In the genomic region with DNA sequence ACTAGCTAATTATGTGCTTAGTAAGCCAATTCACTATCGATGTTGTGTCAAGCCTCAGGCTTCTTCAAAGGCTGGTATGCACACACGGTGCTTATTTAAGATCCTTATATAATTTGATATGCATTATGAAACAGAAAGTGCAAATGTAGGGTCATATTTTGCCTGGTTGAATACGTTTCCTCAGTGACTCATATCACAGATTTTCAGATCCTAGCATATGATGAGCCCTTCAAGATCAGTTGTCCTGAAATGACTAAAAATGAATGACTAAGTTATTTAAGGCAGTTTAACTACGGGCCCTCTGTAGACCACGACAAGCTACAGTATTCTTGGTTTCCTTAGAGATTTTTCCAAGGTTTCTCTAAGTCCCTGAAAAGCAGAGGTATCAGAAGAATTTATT, we compare ENCODE assay signal across 9 cellular contexts.
DNase-seq lines count a peak whose midpoint lies in the region; ATAC-seq, FAIRE-seq and TF ChIP-seq lines count a peak whose summit lies in the region.
"Had no signal": no experiment of that assay in that cellular context is flagged by ENCODE, and none has a peak within 500 bp of the region (broad histone marks: within the 10 kb centered on the region; RNA-seq: fewer than 3 reads in every experiment).

No MANE protein-coding gene starts in this region.

- no peaks in the 10 kb centered on the region for H3K36me3 ChIP-seq in upper lobe of left lung

- FAIRE-seq in urothelium cell line (lab: Jason Lieb, UNC): no peak

- CTCF ChIA-PET in activated CD8-positive, alpha-beta memory T cell treated with anti-CD3 and anti-CD28 coated beads, Interleukin-2, amount 10 ng/mL, durations not matched to agents 7 days and 5 days (lab: Charles Lee): no interaction called here

- H3K4me1 ChIP-seq in upper lobe of left lung: no peaks in the 10 kb centered on the region

- peak; percentile 69 for ATAC-seq in activated CD8-positive, alpha-beta memory T cell treated with anti-CD3 and anti-CD28 coated beads, Interleukin-2, amount 10 ng/mL, durations not matched to agents 7 days and 5 days
- peak; percentile 99 for ATAC-seq in HG02885 (IDR thresholded peaks at IDR 0.05; ENCODE audit: poor library complexity, unreplicated experiment)
- ATAC-seq in upper lobe of left lung (ENCODE audit: low FRiP score in 2 of 2): no peak
- ATAC-seq: mucosa of descending colon had no signal

- H3K4me3 ChIP-seq in upper lobe of left lung: no peak overlapping the region
- H3K4me3 ChIP-seq: mucosa of descending colon had no signal

- no peak overlapping the region for H3K27ac Mint-ChIP-seq in activated CD8-positive, alpha-beta memory T cell treated with anti-CD3 and anti-CD28 coated beads, Interleukin-2, amount 10 ng/mL, durations not matched to agents 7 days and 5 days

- H3K4me3 Mint-ChIP-seq in activated CD8-positive, alpha-beta memory T cell treated with anti-CD3 and anti-CD28 coated beads, Interleukin-2, amount 10 ng/mL, durations not matched to agents 7 days and 5 days: no peak overlapping the region

- no peak for TF ChIP-seq POLR2A in upper lobe of left lung (IDR thresholded peaks at IDR 0.05)

- H3K27me3 Mint-ChIP-seq in activated CD8-positive, alpha-beta memory T cell treated with anti-CD3 and anti-CD28 coated beads, Interleukin-2, amount 10 ng/mL, durations not matched to agents 7 days and 5 days: no peaks in the 10 kb centered on the region

- no peaks in the 10 kb centered on the region for H3K4me1 Mint-ChIP-seq in activated CD8-positive, alpha-beta memory T cell treated with anti-CD3 and anti-CD28 coated beads, Interleukin-2, amount 10 ng/mL, durations not matched to agents 7 days and 5 days

- no peaks in the 10 kb centered on the region for H3K36me3 Mint-ChIP-seq in activated CD8-positive, alpha-beta memory T cell treated with anti-CD3 and anti-CD28 coated beads, Interleukin-2, amount 10 ng/mL, durations not matched to agents 7 days and 5 days

- H3K9me3 Mint-ChIP-seq in activated CD8-positive, alpha-beta memory T cell treated with anti-CD3 and anti-CD28 coated beads, Interleukin-2, amount 10 ng/mL, durations not matched to agents 7 days and 5 days (ENCODE audit: low read depth): no peaks in the 10 kb centered on the region

- no peak for TF ChIP-seq CTCF in upper lobe of left lung (IDR thresholded peaks at IDR 0.05)

- no peaks in the 10 kb centered on the region for H3K9me3 ChIP-seq in upper lobe of left lung
- H3K9me3 ChIP-seq: mucosa of descending colon had no signal

- no peak for DNase-seq in activated CD8-positive, alpha-beta memory T cell treated with anti-CD3 and anti-CD28 coated beads, Interleukin-2, amount 10 ng/mL, durations not matched to agents 7 days and 5 days
- DNase-seq in activated CD8-positive, alpha-beta memory T cell treated with anti-CD3 and anti-CD28 coated beads, Interleukin-2, amount 50 U/mL, for 48 hours: no peak
- DNase-seq in RKO (ENCODE audit: low spot score) (peak; percentile 47), urothelium cell line (ENCODE audit: low spot score) (peak; percentile 23), NCI-H187 (lab: John Stamatoyannopoulos, UW) (no peak), HT-29 (ENCODE audit: low spot score) (no peak), upper lobe of left lung (no peak)
- DNase-seq: mucosa of descending colon had no signal

- no peak for TF ChIP-seq EP300 in upper lobe of left lung (IDR thresholded peaks at IDR 0.05)

- WGBS in upper lobe of left lung, 2 donors: 51 to 61% methylated on average over 5 of the region's 5 CpGs

- no peak overlapping the region for H3K27ac ChIP-seq in upper lobe of left lung

- no peaks in the 10 kb centered on the region for H3K27me3 ChIP-seq in upper lobe of left lung

Comparison
In these comparisons a context has a peak if more than half of its experiments do, and no peak if none do; other contexts are left out.
1. ATAC-seq: peak in activated CD8-positive, alpha-beta memory T cell treated with anti-CD3 and anti-CD28 coated beads, Interleukin-2, amount 10 ng/mL, durations not matched to agents 7 days and 5 days (single experiment) and HG02885 (single experiment); none in upper lobe of left lung (0 of 2).
2. DNase-seq: peak in RKO (single experiment) and urothelium cell line (single experiment); none in activated CD8-positive, alpha-beta memory T cell treated with anti-CD3 and anti-CD28 coated beads, Interleukin-2, amount 10 ng/mL, durations not matched to agents 7 days and 5 days (single experiment), activated CD8-positive, alpha-beta memory T cell treated with anti-CD3 and anti-CD28 coated beads, Interleukin-2, amount 50 U/mL, for 48 hours (single experiment), NCI-H187 (0 of 2), HT-29 (single experiment) and upper lobe of left lung (0 of 2).